15 cellular contexts compared by ENCODE assay signal in genomic region chr12:65944637-65945036, GRCh38.
"Had no signal": no experiment of that assay in that cellular context is flagged by ENCODE, and none has a peak within 500 bp of the region (broad histone marks: within the 10 kb centered on the region; RNA-seq: fewer than 3 reads in every experiment).

No MANE protein-coding gene starts in this region.

- H3K27me3 ChIP-seq: ascending aorta, pancreas, sigmoid colon had no signal

- H3K27ac ChIP-seq: ascending aorta, pancreas, sigmoid colon, stomach, thoracic aorta had no signal

- FAIRE-seq: pancreas had no signal

- H3K4me1 Mint-ChIP-seq: activated naive CD8-positive, alpha-beta T cell treated with anti-CD3 and anti-CD28 coated beads, Interleukin-2, amount 50 U/mL, for 24 hours; T-cell had no signal

- H3K9me3 ChIP-seq: ascending aorta, pancreas, sigmoid colon, stomach, thoracic aorta had no signal

- H3K36me3 Mint-ChIP-seq: T-cell had no signal

- DNase-seq: activated CD4-positive, alpha-beta T cell treated with anti-CD3 and anti-CD28 coated beads, Interleukin-2, amount 50 U/mL, for 4 hours; activated naive CD4-positive, alpha-beta T cell treated with anti-CD3 and anti-CD28 coated beads for 36 hours; activated naive CD8-positive, alpha-beta T cell treated with anti-CD3 and anti-CD28 coated beads, Interleukin-2, amount 50 U/mL, for 24 hours; activated T-cell treated with anti-CD3 and anti-CD28 coated beads for 4 hours; kidney glomerular epithelial cell; midbrain; pancreas; sigmoid colon; stimulated activated CD4-positive, alpha-beta T cell treated with anti-CD3 and anti-CD28 coated beads, Interleukin-1b, Interleukin-23, amount 100 ng/mL, for 48 hours; stomach; T-cell; T1000 had no signal

- H3K4me3 Mint-ChIP-seq: activated naive CD4-positive, alpha-beta T cell treated with anti-CD3 and anti-CD28 coated beads for 36 hours; activated naive CD8-positive, alpha-beta T cell treated with anti-CD3 and anti-CD28 coated beads, Interleukin-2, amount 50 U/mL, for 24 hours; T-cell had no signal

- H3K4me3 ChIP-seq: ascending aorta, pancreas, sigmoid colon, stomach, thoracic aorta had no signal

- ATAC-seq: activated CD4-positive, CD25-positive, alpha-beta regulatory T cell treated with anti-CD3 and anti-CD28 coated beads, Interleukin-2, amount 50 U/mL, for 24 hours; activated naive CD8-positive, alpha-beta T cell treated with anti-CD3 and anti-CD28 coated beads, Interleukin-2, amount 50 U/mL, for 24 hours; pancreas; T-cell had no signal

- H3K27me3 Mint-ChIP-seq: activated naive CD8-positive, alpha-beta T cell treated with anti-CD3 and anti-CD28 coated beads, Interleukin-2, amount 50 U/mL, for 24 hours had no signal

- H3K36me3 ChIP-seq: ascending aorta, pancreas, sigmoid colon, stomach, thoracic aorta had no signal

- H3K9me3 Mint-ChIP-seq: activated naive CD4-positive, alpha-beta T cell treated with anti-CD3 and anti-CD28 coated beads for 36 hours; activated naive CD8-positive, alpha-beta T cell treated with anti-CD3 and anti-CD28 coated beads, Interleukin-2, amount 50 U/mL, for 24 hours; T-cell had no signal

- H3K27ac Mint-ChIP-seq: activated naive CD4-positive, alpha-beta T cell treated with anti-CD3 and anti-CD28 coated beads for 36 hours; activated naive CD8-positive, alpha-beta T cell treated with anti-CD3 and anti-CD28 coated beads, Interleukin-2, amount 50 U/mL, for 24 hours; T-cell had no signal
